In genomic region chr10:128606041-128606440, GRCh38 we compare ENCODE assay signal across 15 cellular contexts.
DNase-seq lines count a peak whose midpoint lies in the region; ATAC-seq and TF ChIP-seq lines count a peak whose summit lies in the region.
"Had no signal": no experiment of that assay in that cellular context is flagged by ENCODE, and none has a peak within 500 bp of the region (broad histone marks: within the 10 kb centered on the region; RNA-seq: fewer than 3 reads in every experiment).

No MANE protein-coding gene starts in this region.

- no CpG with 5 or more reads among the region's 4 CpGs for WGBS in IMR-90 (ENCODE audit: extremely low coverage in 2 of 2, insufficient read length in 1 of 2), 2 experiments
- 92% methylated on average over 4 of the region's 4 CpGs for WGBS in esophagus muscularis mucosa

- no peak overlapping the region for H3K14ac ChIP-seq in IMR-90 (replicated peaks; ENCODE audit: low read depth, low read length)

- H4K8ac ChIP-seq in IMR-90 (ENCODE audit: low read depth in 2 of 2, low read length in 2 of 2) = no peak overlapping the region

- H3K23ac ChIP-seq in IMR-90 (ENCODE audit: low read depth, low read length) = no peak overlapping the region

- no peaks in the 10 kb centered on the region for H3K27me3 ChIP-seq in A673 (replicated peaks; ENCODE audit: insufficient read depth, low read depth, low read length, poor library complexity)
- no peaks in the 10 kb centered on the region for H3K27me3 ChIP-seq in IMR-90 (ENCODE audit: control insufficient read depth, insufficient read depth, low read length)
- no peaks in the 10 kb centered on the region for H3K27me3 ChIP-seq in esophagus muscularis mucosa
- H3K27me3 ChIP-seq: BE2C had no signal

- H2AFZ ChIP-seq in IMR-90 (replicated peaks; ENCODE audit: low read length, poor library complexity) = no peak overlapping the region

- H4K5ac ChIP-seq in IMR-90 (ENCODE audit: low read depth, low read length) = no peak overlapping the region

- POLR2A ChIA-PET in A673 (lab: Charles Lee; ENCODE audit: low non-redundant PET) = no interaction called here
- POLR2A ChIA-PET in IMR-90 (lab: Charles Lee; ENCODE audit: unreplicated experiment) = no interaction called here

- no peak overlapping the region for H3K18ac ChIP-seq in IMR-90 (ENCODE audit: low read depth, low read length)

- BruUV-seq in A673 (replicated peaks; lab: Mats Ljungman, UMichigan) (no TSS peak), IMR-90 (replicated peaks; lab: Mats Ljungman, UMichigan) (no TSS peak)

- CTCF ChIA-PET in A673 (lab: Charles Lee) = no interaction called here
- CTCF ChIA-PET in IMR-90 (lab: Yijun Ruan, JAX) = no interaction called here

- no peak for TF ChIP-seq RAD21 in IMR-90 (IDR thresholded peaks at IDR 0.05; ENCODE audit: low read length)

- intact Hi-C loops in A673 (cut with micrococcal nuclease; ENCODE audit: unreplicated experiment) (no loop called here), IMR-90 (cut with micrococcal nuclease) (no loop called here), esophagus muscularis mucosa (cut with DNase I) (no loop called here)

- TF ChIP-seq CTCF in A673 (conservative IDR thresholded peaks at IDR 0.05; ENCODE audit: low read depth, low read length) = no peak
- no peak for TF ChIP-seq CTCF in IMR-90 (conservative IDR thresholded peaks at IDR 0.05; ENCODE audit: low read depth, low read length)
- no peak for TF ChIP-seq CTCF in VCaP (conservative IDR thresholded peaks at IDR 0.05)
- no peak for TF ChIP-seq CTCF in esophagus muscularis mucosa (IDR thresholded peaks at IDR 0.05)

- H3K27ac ChIP-seq in A673 (ENCODE audit: low read depth, low read length, poor library complexity, severe bottlenecking) = no peak overlapping the region
- no peak overlapping the region for H3K27ac ChIP-seq in IMR-90 (ENCODE audit: insufficient read depth, low read length)
- peak overlapping the region; percentile 82 for H3K27ac ChIP-seq in VCaP
- no peak overlapping the region for H3K27ac ChIP-seq in esophagus muscularis mucosa (replicated peaks in 1 of 4)
- H3K27ac ChIP-seq: C4-2B had no signal

- H4K20me1 ChIP-seq in IMR-90 (ENCODE audit: insufficient read depth, low read length) = no peaks in the 10 kb centered on the region

- peak; percentile 28 for DNase-seq in A673 (ENCODE audit: low spot score)
- no peak for DNase-seq in IMR-90
- DNase-seq in esophagus muscularis mucosa (ENCODE audit: extremely low spot score) = peak; percentile 7
- no peak for DNase-seq in natural killer cell treated with Interleukin-12 subunit alpha and Interleukin-12 subunit beta and Interleukin-15 and Interleukin-18, amount 100 ng/mL, for 72 hours (ENCODE audit: low spot score)
- no peak for DNase-seq in occipital lobe (lab: John Stamatoyannopoulos, UW)
- no peak for DNase-seq in inferior parietal cortex (ENCODE audit: extremely low spot score)
- DNase-seq: BE2C; CD4-positive, alpha-beta memory T cell; DMS79; GOT3; HFFc6 had no signal

- no peaks in the 10 kb centered on the region for H3K9me1 ChIP-seq in IMR-90 (ENCODE audit: insufficient read depth, low read length)

- TF ChIP-seq POLR2A in IMR-90 (IDR thresholded peaks at IDR 0.05; ENCODE audit: low read depth, low read length) = no peak
- no peak for TF ChIP-seq POLR2A in esophagus muscularis mucosa (IDR thresholded peaks at IDR 0.05; ENCODE audit: low read depth)

- peaks cover 8 to 13% of the 10 kb centered on the region in 2 donors for H3K27me3 Mint-ChIP-seq in natural killer cell treated with Interleukin-12 subunit alpha and Interleukin-12 subunit beta and Interleukin-15 and Interleukin-18, amount 100 ng/mL, for 72 hours

- H3K4me1 Mint-ChIP-seq in natural killer cell treated with Interleukin-12 subunit alpha and Interleukin-12 subunit beta and Interleukin-15 and Interleukin-18, amount 100 ng/mL, for 72 hours (ENCODE audit: low read depth in 2 of 2) = no peaks in the 10 kb centered on the region
- H3K4me1 Mint-ChIP-seq: CD4-positive, alpha-beta memory T cell had no signal

- no peak overlapping the region for H4K91ac ChIP-seq in IMR-90 (ENCODE audit: insufficient read depth, low read depth, low read length)

- no peak overlapping the region for H3K4ac ChIP-seq in IMR-90 (ENCODE audit: low read depth, low read length)

- H3K36me3 Mint-ChIP-seq in natural killer cell treated with Interleukin-12 subunit alpha and Interleukin-12 subunit beta and Interleukin-15 and Interleukin-18, amount 100 ng/mL, for 72 hours = no peaks in the 10 kb centered on the region
- H3K36me3 Mint-ChIP-seq: CD4-positive, alpha-beta memory T cell had no signal

- no peak overlapping the region for H3K27ac Mint-ChIP-seq in natural killer cell treated with Interleukin-12 subunit alpha and Interleukin-12 subunit beta and Interleukin-15 and Interleukin-18, amount 100 ng/mL, for 72 hours
- H3K27ac Mint-ChIP-seq: CD4-positive, alpha-beta memory T cell; HFFc6 had no signal

- H2AK5ac ChIP-seq in IMR-90 (ENCODE audit: low read depth, low read length) = no peak overlapping the region

- H2BK20ac ChIP-seq in IMR-90 (ENCODE audit: low read depth, low read length) = no peak overlapping the region

- H3K36me3 ChIP-seq in A673 (ENCODE audit: insufficient read depth, low read length, poor library complexity, severe bottlenecking) (no peaks in the 10 kb centered on the region), IMR-90 (ENCODE audit: control insufficient read depth, insufficient read depth, low read length) (no peaks in the 10 kb centered on the region), esophagus muscularis mucosa (no peaks in the 10 kb centered on the region)
- H3K36me3 ChIP-seq: BE2C, HAP-1 had no signal

- no peak overlapping the region for H2BK5ac ChIP-seq in IMR-90 (ENCODE audit: low read depth, low read length, poor library complexity, severe bottlenecking)

- H3K9ac ChIP-seq in IMR-90 (ENCODE audit: low read depth, low read length) = no peak overlapping the region

- H3K4me2 ChIP-seq in IMR-90 (ENCODE audit: low read depth, low read length) = no peak overlapping the region

- no peak for ATAC-seq in IMR-90 (ENCODE audit: low read depth)
- ATAC-seq in natural killer cell treated with Interleukin-12 subunit alpha and Interleukin-12 subunit beta and Interleukin-15 and Interleukin-18, amount 100 ng/mL, for 72 hours = no peak
- ATAC-seq: GM12878 had no signal

- dilution Hi-C loops in IMR-90 (cut with HindIII; ENCODE audit: low sequenced_read_pairs, unreplicated experiment) = no loop called here

- H2BK120ac ChIP-seq in IMR-90 (ENCODE audit: low read depth, low read length) = no peak overlapping the region

- no peaks in the 10 kb centered on the region for H3K9me3 Mint-ChIP-seq in natural killer cell treated with Interleukin-12 subunit alpha and Interleukin-12 subunit beta and Interleukin-15 and Interleukin-18, amount 100 ng/mL, for 72 hours
- H3K9me3 Mint-ChIP-seq: CD4-positive, alpha-beta memory T cell had no signal

- H3K9me3 ChIP-seq in A673 (ENCODE audit: low read depth, low read length, poor library complexity, severe bottlenecking) (peaks cover 5% of the 10 kb centered on the region), IMR-90 (ENCODE audit: control insufficient read depth, insufficient read depth, low read length) (peaks cover 27% of the 10 kb centered on the region), esophagus muscularis mucosa (no peaks in the 10 kb centered on the region)
- H3K9me3 ChIP-seq: BE2C, HAP-1 had no signal

- TF ChIP-seq EP300 in esophagus muscularis mucosa (IDR thresholded peaks at IDR 0.05) = no peak

- H2BK15ac ChIP-seq in IMR-90 (ENCODE audit: low read depth, low read length) = no peak overlapping the region

- in situ Hi-C loops in IMR-90 (cut with MboI; ENCODE audit: low sequenced_read_pairs) = no loop called here

- no peaks in the 10 kb centered on the region for H3K4me1 ChIP-seq in A673 (ENCODE audit: insufficient read depth, low read length, poor library complexity, severe bottlenecking)
- H3K4me1 ChIP-seq in IMR-90 (ENCODE audit: control insufficient read depth, insufficient read depth, low read length) = no peaks in the 10 kb centered on the region
- no peaks in the 10 kb centered on the region for H3K4me1 ChIP-seq in esophagus muscularis mucosa
- H3K4me1 ChIP-seq: BE2C, HAP-1 had no signal

- no peak overlapping the region for H3K4me3 ChIP-seq in A673 (ENCODE audit: low read depth, low read length, poor library complexity, severe bottlenecking)
- H3K4me3 ChIP-seq in IMR-90 (ENCODE audit: insufficient read depth, low read depth, low read length) = no peak overlapping the region
- no peak overlapping the region for H3K4me3 ChIP-seq in esophagus muscularis mucosa
- H3K4me3 ChIP-seq: GM12878, HAP-1 had no signal

- no peak overlapping the region for H2AK9ac ChIP-seq in IMR-90 (replicated peaks; ENCODE audit: low read depth, low read length, poor library complexity)

- H3K56ac ChIP-seq in IMR-90 (ENCODE audit: extremely low read depth, insufficient read depth, low read length) = no peak overlapping the region

- no peak overlapping the region for H3K4me3 Mint-ChIP-seq in natural killer cell treated with Interleukin-12 subunit alpha and Interleukin-12 subunit beta and Interleukin-15 and Interleukin-18, amount 100 ng/mL, for 72 hours
- H3K4me3 Mint-ChIP-seq: CD4-positive, alpha-beta memory T cell; HFFc6 had no signal

- no peaks in the 10 kb centered on the region for H3K79me1 ChIP-seq in IMR-90 (ENCODE audit: low read depth in 1 of 2, low read length in 2 of 2)

TF ChIP-seq in IMR-90, 13 proteins besides CTCF, POLR2A, EP300 and RAD21:
- no peak for TF ChIP-seq RFX5 (IDR thresholded peaks at IDR 0.05; ENCODE audit: low read depth, low read length)
- TF ChIP-seq CEBPB (IDR thresholded peaks at IDR 0.05; ENCODE audit: low read depth, low read length) = peak; percentile 33; the same call in 1 of the 2 replicates
TF ChIP-seq in IMR-90: peak in this region for 1.

Comparison
In these comparisons a context has a peak if more than half of its experiments do, and no peak if none do; other contexts are left out.
1. DNase-seq: peak in A673 (single experiment) and esophagus muscularis mucosa (single experiment); none in IMR-90 (single experiment), natural killer cell treated with Interleukin-12 subunit alpha and Interleukin-12 subunit beta and Interleukin-15 and Interleukin-18, amount 100 ng/mL, for 72 hours (single experiment), occipital lobe (single experiment) and inferior parietal cortex (single experiment).